In the genomic region with DNA sequence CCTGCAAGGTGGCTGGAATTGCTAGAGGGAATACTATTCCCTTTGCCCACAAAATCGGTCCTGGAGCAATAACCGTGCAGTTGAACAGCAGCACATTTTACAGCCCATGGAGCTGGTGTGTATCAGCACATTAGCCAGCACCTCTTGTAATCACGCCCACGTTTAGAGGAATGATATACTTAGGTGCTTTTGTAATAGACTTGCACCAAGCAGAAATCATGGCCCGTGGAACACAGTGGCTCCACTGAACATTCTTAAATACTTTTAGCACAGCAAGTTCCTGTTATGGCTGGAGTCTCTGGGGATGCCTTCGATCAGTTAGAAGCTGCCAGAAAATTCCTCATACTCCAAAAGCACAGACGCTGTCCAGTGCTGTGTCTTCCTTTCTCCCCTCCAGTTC, we compare ENCODE assay signal across 26 cellular contexts.
"Had no signal": no experiment of that assay in that cellular context is flagged by ENCODE, and none has a peak within 500 bp of the region (broad histone marks: within the 10 kb centered on the region; RNA-seq: fewer than 3 reads in every experiment).

No MANE protein-coding gene starts in this region.

- DNase-seq: activated CD4-positive, alpha-beta memory T cell treated with anti-CD3 and anti-CD28 coated beads, Interleukin-2, amount 10 ng/mL, durations not matched to agents 7 days and 5 days; activated CD4-positive, alpha-beta T cell treated with anti-CD3 and anti-CD28 coated beads for 1 hour; activated CD4-positive, alpha-beta T cell treated with anti-CD3 and anti-CD28 coated beads for 4 hours; activated CD4-positive, alpha-beta T cell treated with anti-CD3 and anti-CD28 coated beads, Interleukin-2, amount 10 ng/mL, durations not matched to agents 7 days and 5 days; activated CD4-positive, alpha-beta T cell treated with anti-CD3 and anti-CD28 coated beads, Interleukin-2, amount 50 U/mL, for 4 hours; activated CD4-positive, CD25-positive, alpha-beta regulatory T cell; activated CD8-positive, alpha-beta memory T cell treated with anti-CD3 and anti-CD28 coated beads, Interleukin-2, amount 50 U/mL, for 48 hours; activated gamma-delta T cell; activated naive CD4-positive, alpha-beta T cell; activated naive CD4-positive, alpha-beta T cell treated with anti-CD3 and anti-CD28 coated beads, Interleukin-2, amount 50 U/mL, for 16 hours; activated T-cell treated with anti-CD3 and anti-CD28 coated beads for 4 hours; activated T-cell treated with anti-CD3 and anti-CD28 coated beads, Interleukin-2, amount 50 U/mL, for 24 hours; activated T-cell treated with anti-CD3 and anti-CD28 coated beads, Interleukin-2, amount 50 U/mL, for 72 hours; amniotic stem cell; anterior cingulate cortex; brain microvascular endothelial cell; caudate nucleus; cortex of kidney; effector CD8-positive, alpha-beta T cell; foreskin fibroblast; T-helper 2 cell had no signal

- FAIRE-seq: astrocyte, bronchial epithelial cell, colon, frontal cortex had no signal

- H3K36me3 ChIP-seq: brain microvascular endothelial cell had no signal

- H3K27ac ChIP-seq: brain microvascular endothelial cell had no signal

- H3K27me3 ChIP-seq: brain microvascular endothelial cell had no signal

- ATAC-seq: esophagus mucosa had no signal
